Comparison of ENCODE assay signal across 22 cellular contexts in the genomic region with DNA sequence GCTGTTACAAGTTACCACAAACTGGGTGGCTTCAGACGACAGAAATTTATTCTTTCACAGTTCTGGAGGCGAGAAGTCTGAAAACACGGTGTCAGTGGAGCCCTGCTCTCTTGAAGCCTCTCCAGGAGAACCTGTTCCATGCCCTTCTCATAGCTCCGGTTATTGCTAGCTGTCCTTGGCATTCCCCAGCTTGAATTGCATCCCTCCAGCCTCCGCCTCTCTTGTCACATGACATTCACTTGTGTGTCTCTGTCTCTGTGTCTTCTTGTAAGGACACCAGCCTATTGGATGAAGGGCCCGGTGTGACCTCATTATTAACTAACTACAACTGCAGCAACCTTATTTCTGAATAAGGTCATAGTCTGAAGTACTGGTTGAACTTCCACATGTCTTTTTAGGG. TPM values are rescaled to one million over a fixed set of nuclear protein-coding genes. Genes with fewer than 3 reads are reported as not detected.
A peak's percentile ranks its signal among the peaks of the same experiment; 100 is the strongest.
DNase-seq lines count a peak whose midpoint lies in the region; ATAC-seq, FAIRE-seq and TF ChIP-seq lines count a peak whose summit lies in the region.
"Had no signal": no experiment of that assay in that cellular context is flagged by ENCODE, and none has a peak within 500 bp of the region (broad histone marks: within the 10 kb centered on the region; RNA-seq: fewer than 3 reads in every experiment).

No MANE protein-coding gene starts in this region.

- H3K4me3 ChIP-seq in GM23338: no peak overlapping the region
- no peak overlapping the region for H3K4me3 ChIP-seq in hepatocyte
- no peak overlapping the region for H3K4me3 ChIP-seq in HepG2 (replicated peaks in 1 of 3; ENCODE audit: insufficient read depth in 1 of 3, low read depth in 2 of 3, low read length in 3 of 3)
- H3K4me3 ChIP-seq: A549; BLaER1 treated with 17β-estradiol and CSF1 and Interleukin-3, amounts not matched to agents 10 nM and 100 nM had no signal

- 0 out of 2 replicates have a peak overlapping the region, but pooled peaks have one; percentile 18 for H2AFZ ChIP-seq in GM23338
- no peak overlapping the region for H2AFZ ChIP-seq in hepatocyte
- H2AFZ ChIP-seq in HepG2 (ENCODE audit: low read length): no peak overlapping the region

- ATAC-seq in GM23338 (no peak), HepG2 (no peak), HG02870 (IDR thresholded peaks at IDR 0.05; ENCODE audit: unreplicated experiment) (no peak)
- ATAC-seq: A549, HCT116 had no signal

- TF ChIP-seq EP300 in HepG2 (IDR thresholded peaks at IDR 0.05; ENCODE audit: low read depth in 2 of 2, low read length in 2 of 2): no peak
- no peak for TF ChIP-seq EP300 in HepG2 (CRISPR knock-in tag; IDR thresholded peaks at IDR 0.05; ENCODE audit: borderline replicate concordance)

- BruUV-seq in HepG2 (replicated peaks; lab: Mats Ljungman, UMichigan): no TSS peak

- in situ Hi-C loops in HepG2 (cut with HindIII; ENCODE audit: extremely low pct_ligation_motif_present, low pct_unique_long_range_greater_than_20kb): loop anchor here (5.0 kb wide), 1 partner anchor 58 kb away; a partner anchor contains a TSS

- H3K36me3 ChIP-seq in GM23338 (ENCODE audit: insufficient read depth) (no peaks in the 10 kb centered on the region), hepatocyte (replicated peaks; ENCODE audit: insufficient read depth, low read depth) (no peaks in the 10 kb centered on the region), HepG2 (replicated peaks in 1 of 2; ENCODE audit: control insufficient read depth in 1 of 2, insufficient read depth in 2 of 2, low read length in 2 of 2) (no peaks in the 10 kb centered on the region)
- H3K36me3 ChIP-seq: BE2C; BLaER1 treated with 17β-estradiol and CSF1 and Interleukin-3, amounts not matched to agents 10 nM and 100 nM had no signal

- no peak for FAIRE-seq in HepG2 (lab: Jason Lieb, UNC)
- FAIRE-seq: A549, G401.6, GM12892 had no signal

- no peaks in the 10 kb centered on the region; the same call in 2 of the 3 replicates for H3K9me3 Mint-ChIP-seq in GM23338
- H3K9me3 Mint-ChIP-seq: CD14-positive monocyte; CD4-positive, alpha-beta T cell; CD8-positive, alpha-beta memory T cell; H9 had no signal

- CTCF ChIA-PET in HepG2 (lab: Yijun Ruan, JAX; ENCODE audit: low intra/inter-chr PET ratio, low total read pairs): no interaction called here

- H3K27ac ChIP-seq in GM23338 (ENCODE audit: low read depth) (no peak overlapping the region), hepatocyte (peak overlapping the region; percentile 84), HepG2 (ENCODE audit: extremely low read length, insufficient read depth, low read length) (no peak overlapping the region)
- H3K27ac ChIP-seq: A549; BLaER1 treated with 17β-estradiol and CSF1 and Interleukin-3, amounts not matched to agents 10 nM and 100 nM had no signal

- TF ChIP-seq RAD21 in HepG2 (CRISPR knock-in tag; IDR thresholded peaks at IDR 0.05): no peak

- no peaks in the 10 kb centered on the region for H3K4me1 ChIP-seq in GM23338 (ENCODE audit: insufficient read depth)
- peaks cover 4% of the 10 kb centered on the region for H3K4me1 ChIP-seq in hepatocyte (ENCODE audit: insufficient read depth)
- H3K4me1 ChIP-seq in HepG2 (ENCODE audit: insufficient read depth, low read length): no peaks in the 10 kb centered on the region

- peaks cover 14% of the 10 kb centered on the region for H3K4me1 Mint-ChIP-seq in GM23338
- H3K4me1 Mint-ChIP-seq: CD14-positive monocyte; CD8-positive, alpha-beta memory T cell had no signal

- 84% methylated on average over 6 of the region's 6 CpGs for WGBS in hepatocyte (ENCODE audit: low lambda C conversion rate, missing lambda C conversion rate)
- WGBS in HepG2 (ENCODE audit: low lambda C conversion rate): 15% methylated on average over 6 of the region's 6 CpGs

- TF ChIP-seq CTCF in GM23338 (conservative IDR thresholded peaks at IDR 0.05; ENCODE audit: low read depth in 2 of 2): no peak
- no peak for TF ChIP-seq CTCF in hepatocyte (IDR thresholded peaks at IDR 0.05; ENCODE audit: poor library complexity)
- no peak for TF ChIP-seq CTCF in HepG2 (CRISPR knock-in tag; IDR thresholded peaks at IDR 0.05)

- H3K9ac ChIP-seq in HepG2 (ENCODE audit: insufficient read depth, low read depth, low read length): no peak overlapping the region
- H3K9ac ChIP-seq: BLaER1 treated with 17β-estradiol and CSF1 and Interleukin-3, amounts not matched to agents 10 nM and 100 nM had no signal

- no peak overlapping the region for H3K4me3 Mint-ChIP-seq in GM23338
- H3K4me3 Mint-ChIP-seq: CD14-positive monocyte; CD4-positive, alpha-beta T cell; CD8-positive, alpha-beta memory T cell; H9 had no signal

- DNase-seq in GM23338 (ENCODE audit: low spot score) (no peak), hepatocyte (ENCODE audit: low spot score) (peak; percentile 44), HepG2 (ENCODE audit: low spot score) (no peak)
- no peak for DNase-seq in activated CD4-positive, alpha-beta T cell treated with anti-CD3 and anti-CD28 coated beads, Interleukin-2, amount 50 U/mL, for 1 hour
- DNase-seq: 8988T; ACHN; AML-193; BE2C; Calu3; CD4-positive, alpha-beta T cell; CD8-positive, alpha-beta memory T cell; DMS53; DND-41; H9 had no signal

- no peak for TF ChIP-seq POLR2A in HepG2 (IDR thresholded peaks at IDR 0.05; ENCODE audit: insufficient read depth in 1 of 2, low read depth in 2 of 2, low read length in 2 of 2)

- H3F3A ChIP-seq in GM23338 (replicated peaks; ENCODE audit: low read depth): 0 out of 2 replicates have a peak, but pooled peaks cover 2% of the 10 kb centered on the region

- H3K27me3 ChIP-seq in GM23338 (ENCODE audit: insufficient read depth): no peaks in the 10 kb centered on the region
- H3K27me3 ChIP-seq in hepatocyte: peaks cover 1% of the 10 kb centered on the region
- H3K27me3 ChIP-seq in HepG2 (ENCODE audit: control insufficient read depth in 1 of 2, insufficient read depth in 2 of 2, low read length in 2 of 2): peaks cover 20 to 67% of the 10 kb centered on the region in 2 experiments
- H3K27me3 ChIP-seq: BE2C had no signal

- intact Hi-C loops in HepG2 (cut with micrococcal nuclease; ENCODE audit: unreplicated experiment): no loop called here

- H3K4me2 ChIP-seq in GM23338: no peak overlapping the region
- H3K4me2 ChIP-seq in hepatocyte: no peak overlapping the region
- H3K4me2 ChIP-seq in HepG2 (ENCODE audit: low read depth, low read length): no peak overlapping the region
- H3K4me2 ChIP-seq: A549; BLaER1 treated with 17β-estradiol and CSF1 and Interleukin-3, amounts not matched to agents 10 nM and 100 nM had no signal

- H3K36me3 Mint-ChIP-seq in GM23338 (ENCODE audit: low read depth): no peaks in the 10 kb centered on the region
- H3K36me3 Mint-ChIP-seq: CD14-positive monocyte; CD8-positive, alpha-beta memory T cell had no signal

- peaks cover 2% of the 10 kb centered on the region for H3K27me3 Mint-ChIP-seq in GM23338 (ENCODE audit: insufficient read depth, low read depth, poor library complexity)

- no peaks in the 10 kb centered on the region for H3K9me3 ChIP-seq in hepatocyte (ENCODE audit: low read depth)
- no peaks in the 10 kb centered on the region for H3K9me3 ChIP-seq in HepG2 (ENCODE audit: low read length)
- H3K9me3 ChIP-seq: A549; BE2C; BLaER1 treated with 17β-estradiol and CSF1 and Interleukin-3, amounts not matched to agents 10 nM and 100 nM had no signal

- POLR2A ChIA-PET in HepG2 (lab: Yijun Ruan, JAX): no interaction called here

- H4K20me1 ChIP-seq in GM23338 (replicated peaks; ENCODE audit: insufficient read depth): no peaks in the 10 kb centered on the region
- H4K20me1 ChIP-seq in hepatocyte (ENCODE audit: insufficient read depth, poor library complexity, severe bottlenecking): no peaks in the 10 kb centered on the region
- H4K20me1 ChIP-seq in HepG2 (ENCODE audit: insufficient read depth, low read length): no peaks in the 10 kb centered on the region; the same call in 1 of the 2 replicates

- H3K9me2 ChIP-seq in GM23338 (ENCODE audit: insufficient read depth) (no peaks in the 10 kb centered on the region), hepatocyte (replicated peaks; ENCODE audit: insufficient read depth) (no peaks in the 10 kb centered on the region)

- H3K27ac Mint-ChIP-seq in GM23338: no peak overlapping the region
- H3K27ac Mint-ChIP-seq: CD14-positive monocyte; CD4-positive, alpha-beta T cell; H9 had no signal

- no peaks in the 10 kb centered on the region for H3K79me2 ChIP-seq in GM23338 (replicated peaks; ENCODE audit: insufficient read depth)
- no peaks in the 10 kb centered on the region for H3K79me2 ChIP-seq in hepatocyte
- no peaks in the 10 kb centered on the region for H3K79me2 ChIP-seq in HepG2 (ENCODE audit: insufficient read depth, low read length)

RNA-seq across cellular contexts. Expression of a gene that starts 4.6 kb away (rescaled TPM):
- total RNA-seq in GM23338 (2014; rRNA removed; shearing (Covaris generic)): 0.31 TPM in 1 of 2 replicates, not detected in the other
- polyA plus RNA-seq in GM23338 (2016; fragmentation: Nextera tagmentation; extraction: Ambion mirVana) (0.27 TPM in 1 of 2 replicates, not detected in the other), hepatocyte (not detected in 2 replicates), HepG2 (2011; rRNA removed) (not detected in 2 replicates)
- total RNA-seq in hepatocyte (not detected in 2 replicates), HepG2 (2016; rRNA removed; fragmentation: Illumina TruSeq; extraction: Trizol) (not detected in 2 replicates)
- not detected in 2 replicates for total RNA-seq in HepG2 (2016; cell fraction: cytosol; rRNA removed; fragmentation: Illumina TruSeq; extraction: Trizol; ENCODE audit: low read depth)
- total RNA-seq in HepG2 (2016; cell fraction: insoluble cytoplasmic fraction; rRNA removed; fragmentation: Illumina TruSeq; extraction: Trizol): 0.09 TPM in 1 of 2 replicates, not detected in the other
- not detected in 2 replicates for total RNA-seq in HepG2 (2016; cell fraction: membrane; rRNA removed; fragmentation: Illumina TruSeq; extraction: Trizol)
- total RNA-seq in HepG2 (2016; cell fraction: nucleus; rRNA removed; fragmentation: Illumina TruSeq; extraction: Trizol): not detected in 2 replicates
- polyA plus RNA-seq in HepG2 (2011; cell fraction: cytosol; rRNA removed): not detected in 2 replicates
- polyA plus RNA-seq in HepG2 (2011; cell fraction: nucleus; rRNA removed): not detected in 2 replicates
- polyA plus RNA-seq in HepG2 (2012): not detected in 2 replicates
- not detected in 2 replicates for polyA plus RNA-seq in HepG2 (2016; cell fraction: cytosol; fragmentation: Illumina TruSeq; extraction: Trizol; ENCODE audit: low read depth)
- not detected in 2 replicates for polyA plus RNA-seq in HepG2 (2016; cell fraction: insoluble cytoplasmic fraction; fragmentation: Illumina TruSeq; extraction: Trizol; ENCODE audit: low read depth)
- not detected in 2 replicates for polyA plus RNA-seq in HepG2 (2016; cell fraction: membrane; fragmentation: Illumina TruSeq; extraction: Trizol; ENCODE audit: low read depth)
- polyA plus RNA-seq in HepG2 (2016; cell fraction: nucleus; fragmentation: Illumina TruSeq; extraction: Trizol; ENCODE audit: insufficient read depth, low read depth): not detected in 2 replicates
- polyA minus RNA-seq in HepG2 (2011; rRNA and poly(A)+ RNA removed; ENCODE audit: low replicate concordance): not detected in 2 replicates
- not detected in 2 replicates for polyA minus RNA-seq in HepG2 (2011; cell fraction: cytosol; rRNA and poly(A)+ RNA removed)
- polyA minus RNA-seq in HepG2 (2011; cell fraction: nucleus; rRNA and poly(A)+ RNA removed): not detected in 2 replicates
- total RNA-seq: Calu3; CD4-positive, alpha-beta T cell; CD8-positive, alpha-beta memory T cell; H4; H9 had no signal
- polyA plus RNA-seq: A549; CD14-positive monocyte; CD8-positive, alpha-beta memory T cell had no signal

RNA-seq across cellular contexts. Expression of a gene that starts 10.4 kb away (rescaled TPM):
- total RNA-seq in GM23338 (2014; rRNA removed; shearing (Covaris generic)): 0.10 TPM in 1 of 2 replicates, not detected in the other
- polyA plus RNA-seq in GM23338 (2016; fragmentation: Nextera tagmentation; extraction: Ambion mirVana): 0.11 TPM in 1 of 2 replicates, not detected in the other
- not detected in 2 replicates for total RNA-seq in hepatocyte
- polyA plus RNA-seq in hepatocyte: not detected in 2 replicates
- total RNA-seq in HepG2 (2016; rRNA removed; fragmentation: Illumina TruSeq; extraction: Trizol): 0.10 TPM in 1 of 2 replicates, not detected in the other
- not detected in 2 replicates for total RNA-seq in HepG2 (2016; cell fraction: cytosol; rRNA removed; fragmentation: Illumina TruSeq; extraction: Trizol; ENCODE audit: low read depth)
- total RNA-seq in HepG2 (2016; cell fraction: insoluble cytoplasmic fraction; rRNA removed; fragmentation: Illumina TruSeq; extraction: Trizol): not detected in 2 replicates
- total RNA-seq in HepG2 (2016; cell fraction: membrane; rRNA removed; fragmentation: Illumina TruSeq; extraction: Trizol): 0.07 and 0.25 TPM in 2 replicates
- total RNA-seq in HepG2 (2016; cell fraction: nucleus; rRNA removed; fragmentation: Illumina TruSeq; extraction: Trizol): not detected in 2 replicates
- polyA plus RNA-seq in HepG2 (2011; rRNA removed): 0.13 and 0.18 TPM in 2 replicates
- polyA plus RNA-seq in HepG2 (2011; cell fraction: cytosol; rRNA removed): 0.08 and 0.14 TPM in 2 replicates
- polyA plus RNA-seq in HepG2 (2011; cell fraction: nucleus; rRNA removed): 0.12 and 0.24 TPM in 2 replicates
- 0.13 and 0.32 TPM in 2 replicates for polyA plus RNA-seq in HepG2 (2012)
- 0.10 and 0.12 TPM in 2 replicates for polyA plus RNA-seq in HepG2 (2016; cell fraction: cytosol; fragmentation: Illumina TruSeq; extraction: Trizol; ENCODE audit: low read depth)
- not detected in 2 replicates for polyA plus RNA-seq in HepG2 (2016; cell fraction: insoluble cytoplasmic fraction; fragmentation: Illumina TruSeq; extraction: Trizol; ENCODE audit: low read depth)
- polyA plus RNA-seq in HepG2 (2016; cell fraction: membrane; fragmentation: Illumina TruSeq; extraction: Trizol; ENCODE audit: low read depth): 0.11 and 0.52 TPM in 2 replicates
- polyA plus RNA-seq in HepG2 (2016; cell fraction: nucleus; fragmentation: Illumina TruSeq; extraction: Trizol; ENCODE audit: insufficient read depth, low read depth): 0.26 TPM in 1 of 2 replicates, not detected in the other
- 0.28 TPM in 1 of 2 replicates, not detected in the other for polyA minus RNA-seq in HepG2 (2011; rRNA and poly(A)+ RNA removed; ENCODE audit: low replicate concordance)
- not detected in 2 replicates for polyA minus RNA-seq in HepG2 (2011; cell fraction: cytosol; rRNA and poly(A)+ RNA removed)
- not detected in 2 replicates for polyA minus RNA-seq in HepG2 (2011; cell fraction: nucleus; rRNA and poly(A)+ RNA removed)
- total RNA-seq: Calu3; CD4-positive, alpha-beta T cell; CD8-positive, alpha-beta memory T cell; H4; H9 had no signal
- polyA plus RNA-seq: A549; CD14-positive monocyte; CD8-positive, alpha-beta memory T cell had no signal

RNA-seq across cellular contexts. Expression of a gene that starts 23.9 kb away (rescaled TPM):
- not detected in 2 replicates for total RNA-seq in GM23338 (2014; rRNA removed; shearing (Covaris generic))
- polyA plus RNA-seq in GM23338 (2016; fragmentation: Nextera tagmentation; extraction: Ambion mirVana) (not detected in 2 replicates), hepatocyte (not detected in 2 replicates), HepG2 (2011; rRNA removed) (not detected in 2 replicates)
- total RNA-seq in hepatocyte (not detected in 2 replicates), HepG2 (2016; rRNA removed; fragmentation: Illumina TruSeq; extraction: Trizol) (not detected in 2 replicates)
- total RNA-seq in HepG2 (2016; cell fraction: cytosol; rRNA removed; fragmentation: Illumina TruSeq; extraction: Trizol; ENCODE audit: low read depth): not detected in 2 replicates
- not detected in 2 replicates for total RNA-seq in HepG2 (2016; cell fraction: insoluble cytoplasmic fraction; rRNA removed; fragmentation: Illumina TruSeq; extraction: Trizol)
- total RNA-seq in HepG2 (2016; cell fraction: membrane; rRNA removed; fragmentation: Illumina TruSeq; extraction: Trizol): not detected in 2 replicates
- not detected in 2 replicates for total RNA-seq in HepG2 (2016; cell fraction: nucleus; rRNA removed; fragmentation: Illumina TruSeq; extraction: Trizol)
- polyA plus RNA-seq in HepG2 (2011; cell fraction: cytosol; rRNA removed): not detected in 2 replicates
- polyA plus RNA-seq in HepG2 (2011; cell fraction: nucleus; rRNA removed): not detected in 2 replicates
- 0.05 and 0.21 TPM in 2 replicates for polyA plus RNA-seq in HepG2 (2012)
- not detected in 2 replicates for polyA plus RNA-seq in HepG2 (2016; cell fraction: cytosol; fragmentation: Illumina TruSeq; extraction: Trizol; ENCODE audit: low read depth)
- polyA plus RNA-seq in HepG2 (2016; cell fraction: insoluble cytoplasmic fraction; fragmentation: Illumina TruSeq; extraction: Trizol; ENCODE audit: low read depth): not detected in 2 replicates
- not detected in 2 replicates for polyA plus RNA-seq in HepG2 (2016; cell fraction: membrane; fragmentation: Illumina TruSeq; extraction: Trizol; ENCODE audit: low read depth)
- not detected in 2 replicates for polyA plus RNA-seq in HepG2 (2016; cell fraction: nucleus; fragmentation: Illumina TruSeq; extraction: Trizol; ENCODE audit: insufficient read depth, low read depth)
- not detected in 2 replicates for polyA minus RNA-seq in HepG2 (2011; rRNA and poly(A)+ RNA removed; ENCODE audit: low replicate concordance)
- polyA minus RNA-seq in HepG2 (2011; cell fraction: cytosol; rRNA and poly(A)+ RNA removed): not detected in 2 replicates
- polyA minus RNA-seq in HepG2 (2011; cell fraction: nucleus; rRNA and poly(A)+ RNA removed): not detected in 2 replicates
- total RNA-seq: Calu3; CD4-positive, alpha-beta T cell; CD8-positive, alpha-beta memory T cell; H4; H9 had no signal
- polyA plus RNA-seq: A549; CD14-positive monocyte; CD8-positive, alpha-beta memory T cell had no signal

RNA-seq across cellular contexts. Expression of a gene that starts 28.0 kb away (rescaled TPM):
- total RNA-seq in GM23338 (2014; rRNA removed; shearing (Covaris generic)): 17.5 and 18.0 TPM in 2 replicates
- polyA plus RNA-seq in GM23338 (2016; fragmentation: Nextera tagmentation; extraction: Ambion mirVana) (6.7 and 9.3 TPM in 2 replicates), hepatocyte (1.2 and 1.4 TPM in 2 replicates), HepG2 (2011; rRNA removed) (not detected in 2 replicates)
- total RNA-seq in hepatocyte (1.0 and 1.1 TPM in 2 replicates), HepG2 (2016; rRNA removed; fragmentation: Illumina TruSeq; extraction: Trizol) (not detected in 2 replicates)
- not detected in 2 replicates for total RNA-seq in HepG2 (2016; cell fraction: cytosol; rRNA removed; fragmentation: Illumina TruSeq; extraction: Trizol; ENCODE audit: low read depth)
- total RNA-seq in HepG2 (2016; cell fraction: insoluble cytoplasmic fraction; rRNA removed; fragmentation: Illumina TruSeq; extraction: Trizol): not detected in 2 replicates
- not detected in 2 replicates for total RNA-seq in HepG2 (2016; cell fraction: membrane; rRNA removed; fragmentation: Illumina TruSeq; extraction: Trizol)
- not detected in 2 replicates for total RNA-seq in HepG2 (2016; cell fraction: nucleus; rRNA removed; fragmentation: Illumina TruSeq; extraction: Trizol)
- 0.06 TPM in 1 of 2 replicates, not detected in the other for polyA plus RNA-seq in HepG2 (2011; cell fraction: cytosol; rRNA removed)
- 0.05 TPM in 1 of 2 replicates, not detected in the other for polyA plus RNA-seq in HepG2 (2011; cell fraction: nucleus; rRNA removed)
- polyA plus RNA-seq in HepG2 (2012): not detected in 2 replicates
- polyA plus RNA-seq in HepG2 (2016; cell fraction: cytosol; fragmentation: Illumina TruSeq; extraction: Trizol; ENCODE audit: low read depth): not detected in 2 replicates
- not detected in 2 replicates for polyA plus RNA-seq in HepG2 (2016; cell fraction: insoluble cytoplasmic fraction; fragmentation: Illumina TruSeq; extraction: Trizol; ENCODE audit: low read depth)
- polyA plus RNA-seq in HepG2 (2016; cell fraction: membrane; fragmentation: Illumina TruSeq; extraction: Trizol; ENCODE audit: low read depth): not detected in 2 replicates
- polyA plus RNA-seq in HepG2 (2016; cell fraction: nucleus; fragmentation: Illumina TruSeq; extraction: Trizol; ENCODE audit: insufficient read depth, low read depth): not detected in 2 replicates
- not detected in 2 replicates for polyA minus RNA-seq in HepG2 (2011; rRNA and poly(A)+ RNA removed; ENCODE audit: low replicate concordance)
- polyA minus RNA-seq in HepG2 (2011; cell fraction: cytosol; rRNA and poly(A)+ RNA removed): not detected in 2 replicates
- not detected in 2 replicates for polyA minus RNA-seq in HepG2 (2011; cell fraction: nucleus; rRNA and poly(A)+ RNA removed)
- total RNA-seq: Calu3; CD4-positive, alpha-beta T cell; CD8-positive, alpha-beta memory T cell; H4 had no signal
- polyA plus RNA-seq: CD14-positive monocyte; CD8-positive, alpha-beta memory T cell had no signal

RNA-seq across cellular contexts. Expression of a gene that starts 34.8 kb away (rescaled TPM):
- 6.1 and 7.6 TPM in 2 replicates for total RNA-seq in GM23338 (2014; rRNA removed; shearing (Covaris generic))
- polyA plus RNA-seq in GM23338 (2016; fragmentation: Nextera tagmentation; extraction: Ambion mirVana) (6.6 and 9.3 TPM in 2 replicates), hepatocyte (6.2 TPM in 2 replicates), HepG2 (2011; rRNA removed) (3.5 and 4.1 TPM in 2 replicates)
- total RNA-seq in hepatocyte (8.7 and 9.1 TPM in 2 replicates), HepG2 (2016; rRNA removed; fragmentation: Illumina TruSeq; extraction: Trizol) (4.3 and 9.5 TPM in 2 replicates)
- total RNA-seq in HepG2 (2016; cell fraction: cytosol; rRNA removed; fragmentation: Illumina TruSeq; extraction: Trizol; ENCODE audit: low read depth): 2.2 and 3.3 TPM in 2 replicates
- total RNA-seq in HepG2 (2016; cell fraction: insoluble cytoplasmic fraction; rRNA removed; fragmentation: Illumina TruSeq; extraction: Trizol): 3.3 and 9.6 TPM in 2 replicates
- total RNA-seq in HepG2 (2016; cell fraction: membrane; rRNA removed; fragmentation: Illumina TruSeq; extraction: Trizol): 3.5 and 3.7 TPM in 2 replicates
- 21.5 and 23.5 TPM in 2 replicates for total RNA-seq in HepG2 (2016; cell fraction: nucleus; rRNA removed; fragmentation: Illumina TruSeq; extraction: Trizol)
- 1.5 and 2.4 TPM in 2 replicates for polyA plus RNA-seq in HepG2 (2011; cell fraction: cytosol; rRNA removed)
- 9.8 and 13.9 TPM in 2 replicates for polyA plus RNA-seq in HepG2 (2011; cell fraction: nucleus; rRNA removed)
- polyA plus RNA-seq in HepG2 (2012): 3.0 and 5.2 TPM in 2 replicates
- polyA plus RNA-seq in HepG2 (2016; cell fraction: cytosol; fragmentation: Illumina TruSeq; extraction: Trizol; ENCODE audit: low read depth): 0.81 and 0.84 TPM in 2 replicates
- 2.8 and 3.7 TPM in 2 replicates for polyA plus RNA-seq in HepG2 (2016; cell fraction: insoluble cytoplasmic fraction; fragmentation: Illumina TruSeq; extraction: Trizol; ENCODE audit: low read depth)
- polyA plus RNA-seq in HepG2 (2016; cell fraction: membrane; fragmentation: Illumina TruSeq; extraction: Trizol; ENCODE audit: low read depth): 1.3 and 1.4 TPM in 2 replicates
- 10.9 and 11.9 TPM in 2 replicates for polyA plus RNA-seq in HepG2 (2016; cell fraction: nucleus; fragmentation: Illumina TruSeq; extraction: Trizol; ENCODE audit: insufficient read depth, low read depth)
- 4.3 and 8.7 TPM in 2 replicates for polyA minus RNA-seq in HepG2 (2011; rRNA and poly(A)+ RNA removed; ENCODE audit: low replicate concordance)
- 1.8 and 2.4 TPM in 2 replicates for polyA minus RNA-seq in HepG2 (2011; cell fraction: cytosol; rRNA and poly(A)+ RNA removed)
- polyA minus RNA-seq in HepG2 (2011; cell fraction: nucleus; rRNA and poly(A)+ RNA removed): 59.7 and 61.4 TPM in 2 replicates
